In the genomic region with DNA sequence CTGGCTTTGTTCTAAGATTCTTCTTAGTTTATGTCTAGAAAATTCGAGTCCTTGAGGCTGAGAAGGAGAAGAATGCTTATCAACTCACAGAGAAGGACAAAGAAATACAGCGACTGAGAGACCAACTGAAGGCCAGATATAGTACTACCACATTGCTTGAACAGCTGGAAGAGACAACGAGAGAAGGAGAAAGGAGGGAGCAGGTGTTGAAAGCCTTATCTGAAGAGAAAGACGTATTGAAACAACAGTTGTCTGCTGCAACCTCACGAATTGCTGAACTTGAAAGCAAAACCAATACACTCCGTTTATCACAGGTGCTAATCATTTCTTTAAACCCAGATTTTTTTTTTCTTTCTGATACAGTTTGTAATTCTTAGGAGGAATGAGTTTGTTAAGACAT, we compare ENCODE assay signal across 9 cellular contexts. TPM values are rescaled to one million over a fixed set of nuclear protein-coding genes. Genes with fewer than 3 reads are reported as not detected.
DNase-seq lines count a peak whose midpoint lies in the region; ATAC-seq and TF ChIP-seq lines count a peak whose summit lies in the region.
"Had no signal": no experiment of that assay in that cellular context is flagged by ENCODE, and none has a peak within 500 bp of the region (broad histone marks: within the 10 kb centered on the region; RNA-seq: fewer than 3 reads in every experiment).

No MANE protein-coding gene starts in this region.

- TF ChIP-seq CTCF in fibroblast of the aortic adventitia (IDR thresholded peaks at IDR 0.05; ENCODE audit: insufficient read depth, low read length) (no peak), colonic mucosa (IDR thresholded peaks at IDR 0.05) (no peak)

- no peaks in the 10 kb centered on the region for H3K9me3 ChIP-seq in colonic mucosa
- H3K9me3 ChIP-seq: pancreas had no signal

- H3K27ac ChIP-seq in colonic mucosa: no peak overlapping the region
- H3K27ac ChIP-seq: pancreas had no signal

- H3K4me3 ChIP-seq in fibroblast of the aortic adventitia (ENCODE audit: low read depth, low read length) (peak overlapping the region; percentile 7), colonic mucosa (no peak overlapping the region)
- H3K4me3 ChIP-seq: pancreas had no signal

- ATAC-seq in GM18519 (IDR thresholded peaks at IDR 0.05; ENCODE audit: low FRiP score, unreplicated experiment) (peak; percentile 70), GM21390 (IDR thresholded peaks at IDR 0.05; ENCODE audit: unreplicated experiment) (peak; percentile 89), HG03280 (IDR thresholded peaks at IDR 0.05; ENCODE audit: unreplicated experiment) (peak; percentile 96), HG02759 (IDR thresholded peaks at IDR 0.05; ENCODE audit: unreplicated experiment) (no peak)

- no peaks in the 10 kb centered on the region for H3K36me3 ChIP-seq in colonic mucosa
- H3K36me3 ChIP-seq: pancreas had no signal

- DNase-seq in fibroblast of the aortic adventitia (ENCODE audit: low read depth): peak; percentile 52
- no peak for DNase-seq in colonic mucosa
- no peak for DNase-seq in HuH-7 (ENCODE audit: low spot score)
- DNase-seq: effector CD8-positive, alpha-beta T cell; pancreas had no signal

- H3K4me1 ChIP-seq in colonic mucosa: no peaks in the 10 kb centered on the region
- H3K4me1 ChIP-seq: pancreas had no signal

- no peak overlapping the region for H3K9ac ChIP-seq in colonic mucosa (ENCODE audit: low read depth in 2 of 2, low read length in 2 of 2)

- intact Hi-C loops in colonic mucosa (cut with DNase I): no loop called here

- no peaks in the 10 kb centered on the region for H3K27me3 ChIP-seq in colonic mucosa
- H3K27me3 ChIP-seq: pancreas had no signal

RNA-seq across cellular contexts. Expression of gene CEP55, which starts 6.7 kb away (rescaled TPM):
- total RNA-seq in fibroblast of the aortic adventitia (ENCODE audit: low replicate concordance): 2.7 and 36.9 TPM in 2 replicates
- total RNA-seq in colonic mucosa: 10 to 100 TPM; 11.3 to 30.0 TPM

RNA-seq across cellular contexts. Expression of gene MYOF, which starts 20.9 kb away (rescaled TPM):
- total RNA-seq in fibroblast of the aortic adventitia (ENCODE audit: low replicate concordance) (381 and 408 TPM in 2 replicates), colonic mucosa (10 to 100 TPM; 88.1 to 90.9 TPM)
